In genomic region chr4:181528570-181529184, GRCh38 we compare ENCODE assay signal across 8 cellular contexts.
DNase-seq lines count a peak whose midpoint lies in the region; ATAC-seq and TF ChIP-seq lines count a peak whose summit lies in the region.

No MANE protein-coding gene starts in this region.

- DNase-seq in COLO668 (lab: John Stamatoyannopoulos, UW; ENCODE audit: unreplicated experiment) (peak; percentile 83), NCI-H460 (ENCODE audit: extremely low read depth, low read depth) (peak; percentile 47), astrocyte of the hippocampus (ENCODE audit: low read depth, low spot score) (peak; percentile 90), iPS DF 6.9 (ENCODE audit: low read depth, low spot score) (peak; percentile 76)
- DNase-seq in stimulated activated naive CD8-positive, alpha-beta T cell treated with anti-CD3 and anti-CD28 coated beads, Interleukin-15, Interleukin-2, amounts not matched to agents 100 U/mL and 50 U/mL, for 24 hours = peak; percentile 35
- DNase-seq in CD4-positive, alpha-beta T cell = no peak

- ATAC-seq in GM18502 (IDR thresholded peaks at IDR 0.05; ENCODE audit: poor library complexity, unreplicated experiment) (peak; percentile 81), HG03108 (IDR thresholded peaks at IDR 0.05; ENCODE audit: unreplicated experiment) (peak; percentile 76)
- ATAC-seq in stimulated activated naive CD8-positive, alpha-beta T cell treated with anti-CD3 and anti-CD28 coated beads, Interleukin-15, Interleukin-2, amounts not matched to agents 100 U/mL and 50 U/mL, for 24 hours = no peak
- ATAC-seq in CD4-positive, alpha-beta T cell (ENCODE audit: poor library complexity) = no peak

- no peaks in the 10 kb centered on the region for H3K27me3 Mint-ChIP-seq in CD4-positive, alpha-beta T cell

- H3K27ac ChIP-seq in iPS DF 6.9 (ENCODE audit: low read length) = no peak overlapping the region
- no peak overlapping the region for H3K27ac ChIP-seq in CD4-positive, alpha-beta T cell (ENCODE audit: low read depth, low read length)

- WGBS in iPS DF 6.9 (ENCODE audit: insufficient coverage, insufficient read length) = no CpG with 5 or more reads among the region's 4 CpGs

- H3K9me3 ChIP-seq in iPS DF 6.9 (ENCODE audit: control insufficient read depth, insufficient read depth, low read length) = no peaks in the 10 kb centered on the region
- H3K9me3 ChIP-seq in CD4-positive, alpha-beta T cell (ENCODE audit: control insufficient read depth, low read length) = no peaks in the 10 kb centered on the region

- TF ChIP-seq CTCF in CD4-positive, alpha-beta T cell (IDR thresholded peaks at IDR 0.05) = no peak

- H3K27me3 ChIP-seq in iPS DF 6.9 (ENCODE audit: control insufficient read depth, insufficient read depth, low read length) = no peaks in the 10 kb centered on the region
- no peaks in the 10 kb centered on the region for H3K27me3 ChIP-seq in CD4-positive, alpha-beta T cell (ENCODE audit: control insufficient read depth, insufficient read depth, low read length)

- H3K36me3 ChIP-seq in iPS DF 6.9 (ENCODE audit: control insufficient read depth, insufficient read depth, low read length) = no peaks in the 10 kb centered on the region

- no peak overlapping the region for H3K4me3 Mint-ChIP-seq in CD4-positive, alpha-beta T cell

- H3K4me1 Mint-ChIP-seq in CD4-positive, alpha-beta T cell (ENCODE audit: low read depth) = no peaks in the 10 kb centered on the region

- no peaks in the 10 kb centered on the region for H3K4me1 ChIP-seq in iPS DF 6.9 (ENCODE audit: control insufficient read depth, insufficient read depth, low read length)

- H3K9me3 Mint-ChIP-seq in CD4-positive, alpha-beta T cell = peaks cover 4% of the 10 kb centered on the region

- no peaks in the 10 kb centered on the region for H3K36me3 Mint-ChIP-seq in CD4-positive, alpha-beta T cell (ENCODE audit: low read depth)

- intact Hi-C loops in CD4-positive, alpha-beta T cell (cut with DNase I, micrococcal nuclease) = no loop called here

- CTCF ChIA-PET in CD4-positive, alpha-beta T cell (lab: Charles Lee) = no interaction called here

- H3K27ac Mint-ChIP-seq in CD4-positive, alpha-beta T cell = no peak overlapping the region

- H3K4me3 ChIP-seq in iPS DF 6.9 (ENCODE audit: low read length) = no peak overlapping the region

- POLR2A ChIA-PET in CD4-positive, alpha-beta T cell (lab: Charles Lee) = no interaction called here

Comparison
In these comparisons a context has a peak if more than half of its experiments do, and no peak if none do; other contexts are left out.
1. DNase-seq: peak in COLO668 (single experiment), NCI-H460 (single experiment), astrocyte of the hippocampus (single experiment), iPS DF 6.9 (single experiment) and stimulated activated naive CD8-positive, alpha-beta T cell treated with anti-CD3 and anti-CD28 coated beads, Interleukin-15, Interleukin-2, amounts not matched to agents 100 U/mL and 50 U/mL, for 24 hours (single experiment); none in CD4-positive, alpha-beta T cell (0 of 10).
2. ATAC-seq: peak in GM18502 (single experiment) and HG03108 (single experiment); none in stimulated activated naive CD8-positive, alpha-beta T cell treated with anti-CD3 and anti-CD28 coated beads, Interleukin-15, Interleukin-2, amounts not matched to agents 100 U/mL and 50 U/mL, for 24 hours (single experiment) and CD4-positive, alpha-beta T cell (single experiment).